Comparison of ENCODE assay signal across 14 cellular contexts in the genomic region with DNA sequence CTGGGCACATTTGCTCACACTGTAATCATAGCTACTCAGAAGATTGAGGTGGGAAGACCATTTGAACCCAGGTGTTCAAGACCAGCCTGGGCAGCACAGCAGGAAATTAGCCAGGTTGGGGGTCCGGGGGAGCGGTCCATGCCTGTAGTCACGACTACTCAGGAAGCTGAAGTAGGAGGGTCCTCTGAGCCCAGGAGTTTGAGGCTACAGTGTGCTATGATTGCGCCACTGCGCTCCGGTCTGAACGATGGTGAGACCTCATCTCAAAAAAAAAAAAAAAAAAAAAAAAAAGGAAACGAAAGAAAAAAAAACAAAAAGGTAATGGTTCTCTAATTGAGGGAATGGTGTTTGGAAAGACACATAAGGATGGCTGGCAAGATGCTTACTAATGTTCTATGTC.
"Had no signal": no experiment of that assay in that cellular context is flagged by ENCODE, and none has a peak within 500 bp of the region (broad histone marks: within the 10 kb centered on the region; RNA-seq: fewer than 3 reads in every experiment).

No MANE protein-coding gene starts in this region.

- H3K27ac ChIP-seq: esophagus squamous epithelium, thoracic aorta, upper lobe of left lung had no signal

- H3K4me3 ChIP-seq: esophagus squamous epithelium, thoracic aorta, upper lobe of left lung had no signal

- DNase-seq: activated B cell treated with CpG ODN at 0.5 μM for 24 hours; activated CD4-positive, alpha-beta memory T cell treated with anti-CD3 and anti-CD28 coated beads for 36 hours; activated CD4-positive, alpha-beta T cell treated with anti-CD3 and anti-CD28 coated beads for 4 hours; activated CD8-positive, alpha-beta memory T cell treated with anti-CD3 and anti-CD28 coated beads, Interleukin-2, amount 10 ng/mL, durations not matched to agents 7 days and 5 days; activated naive CD4-positive, alpha-beta T cell treated with Interleukin-2 at 50 U/mL for 16 hours; activated naive CD8-positive, alpha-beta T cell treated with anti-CD3 and anti-CD28 coated beads, Interleukin-2, amount 10 ng/mL, durations not matched to agents 7 days and 5 days; effector memory CD8-positive, alpha-beta T cell; esophagus squamous epithelium; occipital lobe; posterior cingulate gyrus; retina; stimulated activated naive B cell treated with anti-CD40 and anti-IgM and Interleukin-4, amounts not matched to agents 10 μg/mL and 1 μg/mL and 100 μg/mL, for 72 hours; upper lobe of left lung had no signal

- H3K27me3 ChIP-seq: esophagus squamous epithelium, upper lobe of left lung had no signal

- ATAC-seq: activated CD8-positive, alpha-beta memory T cell treated with anti-CD3 and anti-CD28 coated beads, Interleukin-2, amount 10 ng/mL, durations not matched to agents 7 days and 5 days; effector memory CD8-positive, alpha-beta T cell; stimulated activated naive B cell treated with anti-CD40 and anti-IgM and Interleukin-4, amounts not matched to agents 10 μg/mL and 1 μg/mL and 100 μg/mL, for 72 hours had no signal

- H3K36me3 ChIP-seq: thoracic aorta, upper lobe of left lung had no signal
